In genomic region chr3:190099099-190099498, GRCh38 we compare ENCODE assay signal across 1 cellular context.
TF ChIP-seq lines count a peak whose summit lies in the region.

No MANE protein-coding gene starts in this region.

TF ChIP-seq in A549, 52 proteins besides CTCF, POLR2A, EP300 and RAD21 (continued from another document):
- no peak for TF ChIP-seq CBX8 (IDR thresholded peaks at IDR 0.05)
